Comparison of ENCODE assay signal across 1 cellular context in the genomic region with DNA sequence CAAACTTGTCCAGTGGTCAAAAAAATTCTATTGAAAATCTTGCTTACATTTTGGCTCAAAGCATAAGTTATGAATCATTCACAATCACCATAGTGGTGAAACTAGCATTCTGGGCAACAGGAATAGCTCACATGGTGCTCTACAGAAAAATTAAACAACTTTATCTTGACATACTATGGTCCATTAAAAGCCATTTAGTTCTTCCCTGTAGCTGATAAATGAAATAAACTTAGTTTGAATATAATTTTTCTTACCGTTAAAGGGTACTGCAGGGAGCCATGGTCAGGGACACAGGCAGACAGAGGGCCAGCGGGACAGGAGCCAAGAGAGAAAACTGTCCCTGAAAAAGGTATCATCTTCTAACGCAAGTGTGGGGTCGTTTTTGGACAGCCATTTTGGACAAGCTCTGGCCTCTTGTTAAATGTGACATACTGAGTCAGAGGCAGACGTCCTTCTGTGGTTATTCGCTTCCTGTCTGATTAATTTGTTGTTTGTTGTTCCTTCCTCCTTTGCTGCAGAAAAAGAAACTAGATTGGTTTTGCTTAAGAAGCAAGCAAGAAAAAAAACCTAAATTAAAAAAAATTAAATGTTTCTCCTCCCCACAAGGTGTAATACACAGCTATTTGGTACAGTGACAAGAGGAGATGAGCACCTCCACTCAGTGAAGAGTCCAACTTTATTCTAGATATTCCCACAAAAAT.
TF ChIP-seq lines count a peak whose summit lies in the region.

A gene with protein sequence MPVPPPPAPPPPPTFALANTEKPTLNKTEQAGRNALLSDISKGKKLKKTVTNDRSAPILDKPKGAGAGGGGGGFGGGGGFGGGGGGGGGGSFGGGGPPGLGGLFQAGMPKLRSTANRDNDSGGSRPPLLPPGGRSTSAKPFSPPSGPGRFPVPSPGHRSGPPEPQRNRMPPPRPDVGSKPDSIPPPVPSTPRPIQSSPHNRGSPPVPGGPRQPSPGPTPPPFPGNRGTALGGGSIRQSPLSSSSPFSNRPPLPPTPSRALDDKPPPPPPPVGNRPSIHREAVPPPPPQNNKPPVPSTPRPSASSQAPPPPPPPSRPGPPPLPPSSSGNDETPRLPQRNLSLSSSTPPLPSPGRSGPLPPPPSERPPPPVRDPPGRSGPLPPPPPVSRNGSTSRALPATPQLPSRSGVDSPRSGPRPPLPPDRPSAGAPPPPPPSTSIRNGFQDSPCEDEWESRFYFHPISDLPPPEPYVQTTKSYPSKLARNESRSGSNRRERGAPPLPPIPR (minus strand): TSS at position 458 of the 701 bp plus-strand sequence. CDS start 12,231 bp downstream, outside the sequence.

TF ChIP-seq in K562, 482 proteins besides CTCF, POLR2A, EP300 and RAD21 (continued from another document and continues in another):
- TF ChIP-seq, protein P1, sequence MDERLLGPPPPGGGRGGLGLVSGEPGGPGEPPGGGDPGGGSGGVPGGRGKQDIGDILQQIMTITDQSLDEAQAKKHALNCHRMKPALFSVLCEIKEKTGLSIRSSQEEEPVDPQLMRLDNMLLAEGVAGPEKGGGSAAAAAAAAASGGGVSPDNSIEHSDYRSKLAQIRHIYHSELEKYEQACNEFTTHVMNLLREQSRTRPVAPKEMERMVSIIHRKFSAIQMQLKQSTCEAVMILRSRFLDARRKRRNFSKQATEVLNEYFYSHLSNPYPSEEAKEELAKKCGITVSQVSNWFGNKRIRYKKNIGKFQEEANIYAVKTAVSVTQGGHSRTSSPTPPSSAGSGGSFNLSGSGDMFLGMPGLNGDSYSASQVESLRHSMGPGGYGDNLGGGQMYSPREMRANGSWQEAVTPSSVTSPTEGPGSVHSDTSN (CRISPR knock-in tag; IDR thresholded peaks at IDR 0.05; ENCODE audit: low read depth): no peak
- TF ChIP-seq, protein P1 (tag; conservative IDR thresholded peaks at IDR 0.05; ENCODE audit: low read depth): no peak
- TF ChIP-seq ZNF589 (CRISPR knock-in tag; IDR thresholded peaks at IDR 0.05; ENCODE audit: low read depth) (peak; percentile 35; the same call in 1 of the 2 replicates), MYC (IDR thresholded peaks at IDR 0.05; ENCODE audit: low read depth, low read length) (no peak), MYC (CRISPR knock-in tag; IDR thresholded peaks at IDR 0.05; ENCODE audit: borderline replicate concordance, low read depth) (no peak), YY1 (IDR thresholded peaks at IDR 0.05; ENCODE audit: borderline replicate concordance in 1 of 3, control insufficient read depth in 1 of 3, extremely low read depth in 1 of 3, insufficient read depth in 3 of 3, insufficient read length in 1 of 3, insufficient replicate concordance in 2 of 3, low read depth in 1 of 3, low read length in 2 of 3) (peak in 2 of 3 experiments; percentile 36 to 49), SUPT5H (IDR thresholded peaks at IDR 0.05) (no peak), ETV6 (IDR thresholded peaks at IDR 0.05; ENCODE audit: borderline replicate concordance in 1 of 2, low read depth in 2 of 2, low read length in 1 of 2) (no peak), ETV6 (CRISPR knock-in tag; IDR thresholded peaks at IDR 0.05; ENCODE audit: borderline replicate concordance) (no peak), POLR2G (IDR thresholded peaks at IDR 0.05; ENCODE audit: low read depth, low read length) (no peak), ZNF41 (CRISPR knock-in tag; conservative IDR thresholded peaks at IDR 0.05) (no peak), ERF (CRISPR knock-in tag; IDR thresholded peaks at IDR 0.05) (no peak), ZKSCAN8 (CRISPR knock-in tag; IDR thresholded peaks at IDR 0.05) (0 out of 2 replicates have a peak, but pooled peaks have one; percentile 34), ARID2 (IDR thresholded peaks at IDR 0.05) (no peak), SMAD3 (CRISPR knock-in tag; conservative IDR thresholded peaks at IDR 0.05) (no peak), BHLHE40 (IDR thresholded peaks at IDR 0.05; ENCODE audit: low read length) (no peak), KDM1A (IDR thresholded peaks at IDR 0.05) (no peak), ARHGAP35 (IDR thresholded peaks at IDR 0.05; ENCODE audit: partially characterized antibody) (no peak), MAFF (IDR thresholded peaks at IDR 0.05; ENCODE audit: low read length) (no peak), POLR2H (tag; IDR thresholded peaks at IDR 0.05; ENCODE audit: low read depth) (0 out of 2 replicates have a peak, but pooled peaks have one; percentile 25), CCAR2 (IDR thresholded peaks at IDR 0.05; ENCODE audit: low read depth, low read length) (no peak), ZNF140 (CRISPR knock-in tag; IDR thresholded peaks at IDR 0.05) (no peak), NCOA1 (IDR thresholded peaks at IDR 0.05; ENCODE audit: low read depth) (no peak), RBM34 (IDR thresholded peaks at IDR 0.05; ENCODE audit: borderline replicate concordance, insufficient read depth, low read length) (no peak), GATAD2B (IDR thresholded peaks at IDR 0.05; ENCODE audit: borderline replicate concordance) (no peak), ZNF134 (CRISPR knock-in tag; conservative IDR thresholded peaks at IDR 0.05) (0 out of 2 replicates have a peak, but pooled peaks have one; percentile 9), GABPB1 (CRISPR knock-in tag; IDR thresholded peaks at IDR 0.05) (no peak)
- TF ChIP-seq, protein P2, sequence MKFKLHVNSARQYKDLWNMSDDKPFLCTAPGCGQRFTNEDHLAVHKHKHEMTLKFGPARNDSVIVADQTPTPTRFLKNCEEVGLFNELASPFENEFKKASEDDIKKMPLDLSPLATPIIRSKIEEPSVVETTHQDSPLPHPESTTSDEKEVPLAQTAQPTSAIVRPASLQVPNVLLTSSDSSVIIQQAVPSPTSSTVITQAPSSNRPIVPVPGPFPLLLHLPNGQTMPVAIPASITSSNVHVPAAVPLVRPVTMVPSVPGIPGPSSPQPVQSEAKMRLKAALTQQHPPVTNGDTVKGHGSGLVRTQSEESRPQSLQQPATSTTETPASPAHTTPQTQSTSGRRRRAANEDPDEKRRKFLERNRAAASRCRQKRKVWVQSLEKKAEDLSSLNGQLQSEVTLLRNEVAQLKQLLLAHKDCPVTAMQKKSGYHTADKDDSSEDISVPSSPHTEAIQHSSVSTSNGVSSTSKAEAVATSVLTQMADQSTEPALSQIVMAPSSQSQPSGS (CRISPR knock-in tag; IDR thresholded peaks at IDR 0.05): no peak
- TF ChIP-seq, protein P3, sequence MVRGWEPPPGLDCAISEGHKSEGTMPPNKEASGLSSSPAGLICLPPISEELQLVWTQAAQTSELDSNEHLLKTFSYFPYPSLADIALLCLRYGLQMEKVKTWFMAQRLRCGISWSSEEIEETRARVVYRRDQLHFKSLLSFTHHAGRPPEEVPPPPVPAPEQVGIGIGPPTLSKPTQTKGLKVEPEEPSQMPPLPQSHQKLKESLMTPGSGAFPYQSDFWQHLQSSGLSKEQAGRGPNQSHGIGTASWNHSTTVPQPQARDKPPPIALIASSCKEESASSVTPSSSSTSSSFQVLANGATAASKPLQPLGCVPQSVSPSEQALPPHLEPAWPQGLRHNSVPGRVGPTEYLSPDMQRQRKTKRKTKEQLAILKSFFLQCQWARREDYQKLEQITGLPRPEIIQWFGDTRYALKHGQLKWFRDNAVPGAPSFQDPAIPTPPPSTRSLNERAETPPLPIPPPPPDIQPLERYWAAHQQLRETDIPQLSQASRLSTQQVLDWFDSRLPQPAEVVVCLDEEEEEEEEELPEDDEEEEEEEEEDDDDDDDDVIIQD (CRISPR knock-in tag; IDR thresholded peaks at IDR 0.05): no peak
- TF ChIP-seq, protein P4, sequence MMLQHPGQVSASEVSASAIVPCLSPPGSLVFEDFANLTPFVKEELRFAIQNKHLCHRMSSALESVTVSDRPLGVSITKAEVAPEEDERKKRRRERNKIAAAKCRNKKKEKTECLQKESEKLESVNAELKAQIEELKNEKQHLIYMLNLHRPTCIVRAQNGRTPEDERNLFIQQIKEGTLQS (IDR thresholded peaks at IDR 0.05): no peak
- TF ChIP-seq, protein P4 (CRISPR knock-in tag; conservative IDR thresholded peaks at IDR 0.05): no peak
- TF ChIP-seq, protein P5, sequence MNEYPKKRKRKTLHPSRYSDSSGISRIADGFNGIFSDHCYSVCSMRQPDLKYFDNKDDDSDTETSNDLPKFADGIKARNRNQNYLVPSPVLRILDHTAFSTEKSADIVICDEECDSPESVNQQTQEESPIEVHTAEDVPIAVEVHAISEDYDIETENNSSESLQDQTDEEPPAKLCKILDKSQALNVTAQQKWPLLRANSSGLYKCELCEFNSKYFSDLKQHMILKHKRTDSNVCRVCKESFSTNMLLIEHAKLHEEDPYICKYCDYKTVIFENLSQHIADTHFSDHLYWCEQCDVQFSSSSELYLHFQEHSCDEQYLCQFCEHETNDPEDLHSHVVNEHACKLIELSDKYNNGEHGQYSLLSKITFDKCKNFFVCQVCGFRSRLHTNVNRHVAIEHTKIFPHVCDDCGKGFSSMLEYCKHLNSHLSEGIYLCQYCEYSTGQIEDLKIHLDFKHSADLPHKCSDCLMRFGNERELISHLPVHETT (CRISPR knock-in tag; conservative IDR thresholded peaks at IDR 0.05 in 1 of 2, IDR thresholded peaks at IDR 0.05 in 1 of 2): peak in 1 of 2 experiments; percentile 70; a peak in 1 of 4 replicates
- TF ChIP-seq, protein P6, sequence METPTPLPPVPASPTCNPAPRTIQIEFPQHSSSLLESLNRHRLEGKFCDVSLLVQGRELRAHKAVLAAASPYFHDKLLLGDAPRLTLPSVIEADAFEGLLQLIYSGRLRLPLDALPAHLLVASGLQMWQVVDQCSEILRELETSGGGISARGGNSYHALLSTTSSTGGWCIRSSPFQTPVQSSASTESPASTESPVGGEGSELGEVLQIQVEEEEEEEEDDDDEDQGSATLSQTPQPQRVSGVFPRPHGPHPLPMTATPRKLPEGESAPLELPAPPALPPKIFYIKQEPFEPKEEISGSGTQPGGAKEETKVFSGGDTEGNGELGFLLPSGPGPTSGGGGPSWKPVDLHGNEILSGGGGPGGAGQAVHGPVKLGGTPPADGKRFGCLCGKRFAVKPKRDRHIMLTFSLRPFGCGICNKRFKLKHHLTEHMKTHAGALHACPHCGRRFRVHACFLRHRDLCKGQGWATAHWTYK (CRISPR knock-in tag; IDR thresholded peaks at IDR 0.05): no peak
- TF ChIP-seq, protein P7, sequence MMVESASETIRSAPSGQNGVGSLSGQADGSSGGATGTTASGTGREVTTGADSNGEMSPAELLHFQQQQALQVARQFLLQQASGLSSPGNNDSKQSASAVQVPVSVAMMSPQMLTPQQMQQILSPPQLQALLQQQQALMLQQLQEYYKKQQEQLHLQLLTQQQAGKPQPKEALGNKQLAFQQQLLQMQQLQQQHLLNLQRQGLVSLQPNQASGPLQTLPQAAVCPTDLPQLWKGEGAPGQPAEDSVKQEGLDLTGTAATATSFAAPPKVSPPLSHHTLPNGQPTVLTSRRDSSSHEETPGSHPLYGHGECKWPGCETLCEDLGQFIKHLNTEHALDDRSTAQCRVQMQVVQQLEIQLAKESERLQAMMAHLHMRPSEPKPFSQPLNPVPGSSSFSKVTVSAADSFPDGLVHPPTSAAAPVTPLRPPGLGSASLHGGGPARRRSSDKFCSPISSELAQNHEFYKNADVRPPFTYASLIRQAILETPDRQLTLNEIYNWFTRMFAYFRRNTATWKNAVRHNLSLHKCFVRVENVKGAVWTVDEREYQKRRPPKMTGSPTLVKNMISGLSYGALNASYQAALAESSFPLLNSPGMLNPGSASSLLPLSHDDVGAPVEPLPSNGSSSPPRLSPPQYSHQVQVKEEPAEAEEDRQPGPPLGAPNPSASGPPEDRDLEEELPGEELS (CRISPR knock-in tag; IDR thresholded peaks at IDR 0.05; ENCODE audit: borderline replicate concordance): no peak
- TF ChIP-seq, protein P8, sequence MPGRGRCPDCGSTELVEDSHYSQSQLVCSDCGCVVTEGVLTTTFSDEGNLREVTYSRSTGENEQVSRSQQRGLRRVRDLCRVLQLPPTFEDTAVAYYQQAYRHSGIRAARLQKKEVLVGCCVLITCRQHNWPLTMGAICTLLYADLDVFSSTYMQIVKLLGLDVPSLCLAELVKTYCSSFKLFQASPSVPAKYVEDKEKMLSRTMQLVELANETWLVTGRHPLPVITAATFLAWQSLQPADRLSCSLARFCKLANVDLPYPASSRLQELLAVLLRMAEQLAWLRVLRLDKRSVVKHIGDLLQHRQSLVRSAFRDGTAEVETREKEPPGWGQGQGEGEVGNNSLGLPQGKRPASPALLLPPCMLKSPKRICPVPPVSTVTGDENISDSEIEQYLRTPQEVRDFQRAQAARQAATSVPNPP (IDR thresholded peaks at IDR 0.05; ENCODE audit: borderline replicate concordance, insufficient read depth, insufficient read length): no peak
- TF ChIP-seq, protein P9, sequence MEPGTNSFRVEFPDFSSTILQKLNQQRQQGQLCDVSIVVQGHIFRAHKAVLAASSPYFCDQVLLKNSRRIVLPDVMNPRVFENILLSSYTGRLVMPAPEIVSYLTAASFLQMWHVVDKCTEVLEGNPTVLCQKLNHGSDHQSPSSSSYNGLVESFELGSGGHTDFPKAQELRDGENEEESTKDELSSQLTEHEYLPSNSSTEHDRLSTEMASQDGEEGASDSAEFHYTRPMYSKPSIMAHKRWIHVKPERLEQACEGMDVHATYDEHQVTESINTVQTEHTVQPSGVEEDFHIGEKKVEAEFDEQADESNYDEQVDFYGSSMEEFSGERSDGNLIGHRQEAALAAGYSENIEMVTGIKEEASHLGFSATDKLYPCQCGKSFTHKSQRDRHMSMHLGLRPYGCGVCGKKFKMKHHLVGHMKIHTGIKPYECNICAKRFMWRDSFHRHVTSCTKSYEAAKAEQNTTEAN (CRISPR knock-in tag; IDR thresholded peaks at IDR 0.05): no peak
- TF ChIP-seq, protein P10, sequence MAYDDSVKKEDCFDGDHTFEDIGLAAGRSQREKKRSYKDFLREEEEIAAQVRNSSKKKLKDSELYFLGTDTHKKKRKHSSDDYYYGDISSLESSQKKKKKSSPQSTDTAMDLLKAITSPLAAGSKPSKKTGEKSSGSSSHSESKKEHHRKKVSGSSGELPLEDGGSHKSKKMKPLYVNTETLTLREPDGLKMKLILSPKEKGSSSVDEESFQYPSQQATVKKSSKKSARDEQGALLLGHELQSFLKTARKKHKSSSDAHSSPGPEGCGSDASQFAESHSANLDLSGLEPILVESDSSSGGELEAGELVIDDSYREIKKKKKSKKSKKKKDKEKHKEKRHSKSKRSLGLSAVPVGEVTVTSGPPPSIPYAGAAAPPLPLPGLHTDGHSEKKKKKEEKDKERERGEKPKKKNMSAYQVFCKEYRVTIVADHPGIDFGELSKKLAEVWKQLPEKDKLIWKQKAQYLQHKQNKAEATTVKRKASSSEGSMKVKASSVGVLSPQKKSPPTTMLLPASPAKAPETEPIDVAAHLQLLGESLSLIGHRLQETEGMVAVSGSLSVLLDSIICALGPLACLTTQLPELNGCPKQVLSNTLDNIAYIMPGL (CRISPR knock-in tag; IDR thresholded peaks at IDR 0.05): no peak
